11 cellular contexts compared by ENCODE assay signal in genomic region chr18:13563390-13563805, GRCh38.
A peak's percentile ranks its signal among the peaks of the same experiment; 100 is the strongest.
DNase-seq lines count a peak whose midpoint lies in the region; ATAC-seq and TF ChIP-seq lines count a peak whose summit lies in the region.
"Had no signal": no experiment of that assay in that cellular context is flagged by ENCODE, and none has a peak within 500 bp of the region (broad histone marks: within the 10 kb centered on the region; RNA-seq: fewer than 3 reads in every experiment).

No MANE protein-coding gene starts in this region.

- H2BK20ac ChIP-seq in H9 (ENCODE audit: low read depth, low read length, poor library complexity, severe bottlenecking) = no peak overlapping the region

- H3K14ac ChIP-seq in H9 (ENCODE audit: insufficient read depth, low read length) = no peak overlapping the region

- TF ChIP-seq CTCF in HEK293 (tag by site-specific recombination; IDR thresholded peaks at IDR 0.05) (no peak), osteocyte (IDR thresholded peaks at IDR 0.05) (no peak), H9 (conservative IDR thresholded peaks at IDR 0.05) (no peak)

- peaks cover 3% of the 10 kb centered on the region for H3K4me1 ChIP-seq in HEK293 (ENCODE audit: control insufficient read depth, insufficient read depth, low read length)
- H3K4me1 ChIP-seq in H9 (ENCODE audit: insufficient read depth, low read length) = no peaks in the 10 kb centered on the region

- H2BK12ac ChIP-seq in H9 (ENCODE audit: insufficient read length, low read depth, low read length) = no peak overlapping the region

- H2AFZ ChIP-seq in H9 (ENCODE audit: low read length) = no peak overlapping the region

- H3K4me3 ChIP-seq in HEK293 (ENCODE audit: low read depth, low read length) = no peak overlapping the region

- H3K9me3 ChIP-seq in HEK293 (ENCODE audit: control insufficient read depth, insufficient read depth, low read depth, low read length) (no peaks in the 10 kb centered on the region), H9 (ENCODE audit: control insufficient read depth, low read depth, low read length) (no peaks in the 10 kb centered on the region)

- no peak overlapping the region for H4K8ac ChIP-seq in H9 (replicated peaks; ENCODE audit: insufficient read length, low read depth, low read length)

- no peak overlapping the region for H3K27ac ChIP-seq in HEK293 (ENCODE audit: extremely low read depth, low read depth, low read length)
- no peak overlapping the region for H3K27ac ChIP-seq in H9 (ENCODE audit: insufficient read length, low read depth, low read length)

- no peaks in the 10 kb centered on the region for H3K36me3 ChIP-seq in HEK293 (ENCODE audit: control insufficient read depth in 2 of 2, insufficient read depth in 1 of 2, low read length in 2 of 2)

- POLR2A ChIA-PET in HEK293 (lab: Yijun Ruan, JAX) = no interaction called here

- peak; percentile 90 for DNase-seq in Ammon's horn (ENCODE audit: low spot score)
- peak; percentile 92 for DNase-seq in medulla oblongata (ENCODE audit: extremely low spot score)
- no peak for DNase-seq in osteocyte (ENCODE audit: extremely low spot score, unreplicated experiment)
- DNase-seq in H9 = no peak
- no peak for DNase-seq in RKO (ENCODE audit: low spot score)
- DNase-seq: activated naive CD4-positive, alpha-beta T cell; mammary epithelial cell; stimulated activated CD4-positive, alpha-beta T cell treated with anti-CD3 and anti-CD28 coated beads, Interleukin-2, amount 100 ng/mL, for 48 hours had no signal

- CTCF ChIA-PET in HEK293 (lab: Yijun Ruan, JAX) = interaction anchor here (0.6 kb wide), 1 partner anchor 837 kb away, joined by 4 read pairs; no protein-coding TSS in a partner anchor

- no peaks in the 10 kb centered on the region for H3K79me1 ChIP-seq in H9 (ENCODE audit: insufficient read depth, low read depth, low read length, poor library complexity, severe bottlenecking)

- H3K4me2 ChIP-seq in H9 (ENCODE audit: insufficient read depth, insufficient read length, low read length) = no peak overlapping the region

- H3T11ph ChIP-seq in H9 (ENCODE audit: low read length) = no peak overlapping the region

- H3K9ac ChIP-seq in H9 (ENCODE audit: extremely low read depth, insufficient read length, low read length) = no peak overlapping the region

- H4K20me1 ChIP-seq in H9 (ENCODE audit: control insufficient read depth, insufficient read depth, insufficient read length) = no peaks in the 10 kb centered on the region

- no peak overlapping the region for H3K23ac ChIP-seq in H9 (ENCODE audit: insufficient read length, low read depth, low read length)

- H3K4me3 Mint-ChIP-seq in activated naive CD8-positive, alpha-beta T cell = peak overlapping the region; percentile 87
- H3K4me3 Mint-ChIP-seq in osteocyte (ENCODE audit: unreplicated experiment) (no peak overlapping the region), H9 (no peak overlapping the region)

- no peak overlapping the region for H4K91ac ChIP-seq in H9 (ENCODE audit: insufficient read length, low read depth, low read length)

- H2BK120ac ChIP-seq in H9 (ENCODE audit: low read depth, low read length, poor library complexity, severe bottlenecking) = no peak overlapping the region

- H3K27ac Mint-ChIP-seq in activated naive CD8-positive, alpha-beta T cell = peak overlapping the region; percentile 99
- H3K27ac Mint-ChIP-seq in osteocyte (ENCODE audit: unreplicated experiment) (no peak overlapping the region), H9 (peak overlapping the region in 1 of 3 experiments; percentile 78; a peak in 2 of 7 replicates)

- no peaks in the 10 kb centered on the region for H3K9me3 Mint-ChIP-seq in activated naive CD8-positive, alpha-beta T cell (ENCODE audit: low read depth)
- H3K9me3 Mint-ChIP-seq in osteocyte (ENCODE audit: unreplicated experiment) = no peaks in the 10 kb centered on the region
- H3K9me3 Mint-ChIP-seq in H9 = no peaks in the 10 kb centered on the region

- no CpG with 5 or more reads among the region's 9 CpGs for WGBS in H9 (ENCODE audit: extremely low coverage, insufficient read length, low lambda C conversion rate)

- H3K27me3 Mint-ChIP-seq in activated naive CD8-positive, alpha-beta T cell = no peaks in the 10 kb centered on the region
- H3K27me3 Mint-ChIP-seq in osteocyte (ENCODE audit: unreplicated experiment) (peaks cover 19% of the 10 kb centered on the region), H9 (ENCODE audit: low read depth) (no peaks in the 10 kb centered on the region; the same call in 1 of the 2 replicates)

- H3K4me1 Mint-ChIP-seq in activated naive CD8-positive, alpha-beta T cell (ENCODE audit: low read depth) = peaks cover 59% of the 10 kb centered on the region
- H3K4me1 Mint-ChIP-seq in osteocyte (ENCODE audit: unreplicated experiment) = no peaks in the 10 kb centered on the region
- H3K4me1 Mint-ChIP-seq in H9 = peaks cover 15 to 17% of the 10 kb centered on the region in 2 experiments

- H3K27me3 ChIP-seq in H9 (ENCODE audit: insufficient read depth, low read length) = no peaks in the 10 kb centered on the region

- H2BK5ac ChIP-seq in H9 (ENCODE audit: insufficient read length, low read length) = no peak overlapping the region

- no peak overlapping the region for H4K5ac ChIP-seq in H9 (ENCODE audit: insufficient read length, low read depth, low read length)

- no peak for ATAC-seq in HG03378 (IDR thresholded peaks at IDR 0.05; ENCODE audit: unreplicated experiment)

- H3K56ac ChIP-seq in H9 (ENCODE audit: insufficient read length, low read depth, low read length) = no peak overlapping the region

- H3K79me2 ChIP-seq in H9 (ENCODE audit: insufficient read depth, low read length) = no peaks in the 10 kb centered on the region

- no peaks in the 10 kb centered on the region for H3K23me2 ChIP-seq in H9 (ENCODE audit: insufficient read length, low read depth, low read length, poor library complexity, severe bottlenecking)

- H3K36me3 Mint-ChIP-seq in activated naive CD8-positive, alpha-beta T cell = peaks cover 2% of the 10 kb centered on the region
- no peaks in the 10 kb centered on the region for H3K36me3 Mint-ChIP-seq in osteocyte (ENCODE audit: unreplicated experiment)
- H3K36me3 Mint-ChIP-seq in H9 (ENCODE audit: insufficient read depth in 1 of 3, low read depth in 3 of 3) = no peaks in the 10 kb centered on the region

- H3K4ac ChIP-seq in H9 (ENCODE audit: low read depth, low read length) = no peak overlapping the region

- H2BK15ac ChIP-seq in H9 (ENCODE audit: low read depth, low read length) = no peak overlapping the region

- H3K18ac ChIP-seq in H9 (ENCODE audit: insufficient read length, low read depth, low read length) = no peak overlapping the region

- no peak overlapping the region for H2AK5ac ChIP-seq in H9 (ENCODE audit: insufficient read length, low read length)

TF ChIP-seq in HEK293, 187 proteins besides CTCF, POLR2A, EP300 and RAD21:
- TF ChIP-seq ZBTB17 (tag by site-specific recombination; IDR thresholded peaks at IDR 0.05) = peak; percentile 21; the same call in 1 of the 2 replicates
- no peak for TF ChIP-seq ZNF785 (tag by site-specific recombination; IDR thresholded peaks at IDR 0.05)

Comparison
In these comparisons a context has a peak if more than half of its experiments do, and no peak if none do; other contexts are left out.
1. DNase-seq: peak in Ammon's horn (single experiment) and medulla oblongata (single experiment); none in osteocyte (single experiment), H9 (single experiment) and RKO (single experiment).